ENCODE assay signal across 17 cellular contexts in the genomic region with DNA sequence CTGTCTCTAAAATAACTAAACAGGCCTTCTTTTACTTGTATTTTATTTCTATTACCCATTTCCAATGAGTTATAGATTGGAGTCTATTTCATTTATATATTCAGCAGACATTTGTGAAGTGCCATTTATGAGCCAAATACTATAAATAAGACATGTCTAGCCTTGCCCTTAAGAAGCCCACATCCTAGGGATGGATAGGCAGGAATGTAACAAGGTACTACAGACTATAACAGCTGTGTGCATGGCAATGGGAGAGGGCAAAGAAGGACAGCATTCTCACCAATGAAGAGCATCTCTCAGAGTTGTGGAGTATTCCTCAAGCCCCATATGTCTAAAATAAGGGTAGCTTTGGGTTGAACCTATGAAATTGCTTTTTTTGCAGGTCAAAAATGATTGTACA.
DNase-seq lines count a peak whose midpoint lies in the region; ATAC-seq and TF ChIP-seq lines count a peak whose summit lies in the region.
"Had no signal": no experiment of that assay in that cellular context is flagged by ENCODE, and none has a peak within 500 bp of the region (broad histone marks: within the 10 kb centered on the region; RNA-seq: fewer than 3 reads in every experiment).

No MANE protein-coding gene starts in this region.

- H2BK5ac ChIP-seq in trophoblast cell (ENCODE audit: low read depth, low read length, poor library complexity) = no peak overlapping the region

- H3K14ac ChIP-seq in trophoblast cell (ENCODE audit: low read length) = no peak overlapping the region

- peaks cover 19 to 56% of the 10 kb centered on the region in 2 donors for H3K36me3 ChIP-seq in ascending aorta
- H3K36me3 ChIP-seq in stomach smooth muscle (ENCODE audit: control insufficient read depth in 2 of 2, insufficient read depth in 2 of 2, low read length in 2 of 2) = peaks cover 16 to 24% of the 10 kb centered on the region in 2 donors
- no peaks in the 10 kb centered on the region for H3K36me3 ChIP-seq in trophoblast cell (ENCODE audit: control insufficient read depth in 1 of 2, insufficient read depth in 2 of 2, low read length in 2 of 2)
- H3K36me3 ChIP-seq: HAP-1 had no signal

- DNase-seq in DMS 273 (lab: John Stamatoyannopoulos, UW; ENCODE audit: unreplicated experiment) = peak; percentile 14
- DNase-seq in DMS 273 treated with DMSO at 0.1 percent for 48 hours (lab: John Stamatoyannopoulos, UW) = no peak
- no peak for DNase-seq in ascending aorta (ENCODE audit: low spot score in 2 of 2)
- DNase-seq in foreskin keratinocyte = peak; percentile 21 to 53
- no peak for DNase-seq in trophoblast cell
- no peak for DNase-seq in left lobe of liver (ENCODE audit: low spot score)
- DNase-seq: AML-193; Caco-2; CD4-positive, alpha-beta T cell; DMS79 treated with DMSO at 0.1 percent for 48 hours; GF-D8 had no signal

- peak overlapping the region; percentile 44 to 72 for H3K27ac ChIP-seq in ascending aorta
- no peak overlapping the region for H3K27ac ChIP-seq in foreskin keratinocyte
- peak overlapping the region; percentile 13 for H3K27ac ChIP-seq in stomach smooth muscle (ENCODE audit: low read length)
- H3K27ac ChIP-seq in trophoblast cell (ENCODE audit: low read depth, low read length) = no peak overlapping the region
- H3K27ac ChIP-seq: 22Rv1, A549, C4-2B had no signal

- no peak overlapping the region for H4K91ac ChIP-seq in trophoblast cell (ENCODE audit: low read depth, low read length)

- no peak overlapping the region for H4K8ac ChIP-seq in trophoblast cell (ENCODE audit: low read depth, low read length)

- no peak overlapping the region for H3K4me3 ChIP-seq in ascending aorta
- no peak overlapping the region for H3K4me3 ChIP-seq in stomach smooth muscle (ENCODE audit: low read length in 2 of 2)
- H3K4me3 ChIP-seq in trophoblast cell (ENCODE audit: low read depth, low read length) = no peak overlapping the region
- H3K4me3 ChIP-seq: A549, HAP-1 had no signal

- no peaks in the 10 kb centered on the region for H3K27me3 ChIP-seq in ascending aorta
- H3K27me3 ChIP-seq in foreskin keratinocyte = no peaks in the 10 kb centered on the region
- no peaks in the 10 kb centered on the region for H3K27me3 ChIP-seq in stomach smooth muscle (ENCODE audit: control insufficient read depth in 1 of 2, insufficient read depth in 2 of 2, low read length in 2 of 2)
- no peaks in the 10 kb centered on the region for H3K27me3 ChIP-seq in trophoblast cell (ENCODE audit: insufficient read depth, low read length)

- no peaks in the 10 kb centered on the region for H3K79me2 ChIP-seq in trophoblast cell (ENCODE audit: control insufficient read depth, insufficient read depth, low read length, poor library complexity)

- H3K4ac ChIP-seq in trophoblast cell (ENCODE audit: low read depth, low read length) = no peak overlapping the region

- peak; percentile 39 for ATAC-seq in foreskin keratinocyte
- ATAC-seq in left lobe of liver = no peak
- no peak for ATAC-seq in GM21447 (IDR thresholded peaks at IDR 0.05; ENCODE audit: unreplicated experiment)
- ATAC-seq: A549 had no signal

- H3K9ac ChIP-seq in stomach smooth muscle (ENCODE audit: low read length in 2 of 2) (no peak overlapping the region), trophoblast cell (ENCODE audit: low read length) (no peak overlapping the region)

- no peak overlapping the region for H3K18ac ChIP-seq in trophoblast cell (ENCODE audit: low read length)

- no peaks in the 10 kb centered on the region for H3K79me1 ChIP-seq in trophoblast cell (ENCODE audit: low read length)

- H2BK12ac ChIP-seq in trophoblast cell (ENCODE audit: low read length) = no peak overlapping the region

- H2AK5ac ChIP-seq in trophoblast cell (ENCODE audit: low read length) = no peak overlapping the region

- no peak overlapping the region for H2BK120ac ChIP-seq in trophoblast cell (ENCODE audit: insufficient read depth, low read length, poor library complexity)

- intact Hi-C loops in ascending aorta (cut with DNase I) = no loop called here

- no peak for TF ChIP-seq CTCF in ascending aorta (IDR thresholded peaks at IDR 0.05)
- no peak for TF ChIP-seq CTCF in foreskin keratinocyte (conservative IDR thresholded peaks at IDR 0.05)

- no peak overlapping the region for H3K23ac ChIP-seq in trophoblast cell (ENCODE audit: low read length)

- no peak overlapping the region for H2AFZ ChIP-seq in trophoblast cell (ENCODE audit: insufficient read depth, low read length, poor library complexity)

- no peak overlapping the region for H3K4me2 ChIP-seq in trophoblast cell (ENCODE audit: low read length)
- H3K4me2 ChIP-seq: A549 had no signal

- H3K9me3 ChIP-seq in ascending aorta = no peaks in the 10 kb centered on the region
- no peaks in the 10 kb centered on the region for H3K9me3 ChIP-seq in stomach smooth muscle (ENCODE audit: control insufficient read depth in 2 of 2, low read length in 2 of 2)
- H3K9me3 ChIP-seq in trophoblast cell (ENCODE audit: insufficient read depth, low read depth, low read length) = no peaks in the 10 kb centered on the region
- H3K9me3 ChIP-seq: A549, Caco-2, HAP-1 had no signal

- no peak overlapping the region for H4K12ac ChIP-seq in trophoblast cell (ENCODE audit: low read depth, low read length)

- H3K4me1 ChIP-seq in ascending aorta (peaks cover 0 to 36% of the 10 kb centered on the region in 2 donors), foreskin keratinocyte (no peaks in the 10 kb centered on the region), stomach smooth muscle (ENCODE audit: control insufficient read depth, insufficient read depth, low read length) (no peaks in the 10 kb centered on the region), trophoblast cell (ENCODE audit: control insufficient read depth in 1 of 2, insufficient read depth in 2 of 2, low read length in 2 of 2) (peaks cover 0 to 1% of the 10 kb centered on the region in 2 experiments)
- H3K4me1 ChIP-seq: A549, Caco-2, HAP-1 had no signal

Comparison
In these comparisons a context has a peak if more than half of its experiments do, and no peak if none do; other contexts are left out.
1. DNase-seq: peak in DMS 273 (single experiment) and foreskin keratinocyte (2 of 2); none in DMS 273 treated with DMSO at 0.1 percent for 48 hours (single experiment), ascending aorta (0 of 2), trophoblast cell (0 of 2) and left lobe of liver (single experiment).
2. H3K27ac ChIP-seq: peak in ascending aorta (2 of 2) and stomach smooth muscle (single experiment); none in foreskin keratinocyte (single experiment) and trophoblast cell (single experiment).